Comparison of ENCODE assay signal across 12 cellular contexts in genomic region chr17:82013772-82014321, GRCh38. TPM values are rescaled to one million over a fixed set of nuclear protein-coding genes. Genes with fewer than 3 reads are reported as not detected.
A peak's percentile ranks its signal among the peaks of the same experiment; 100 is the strongest.
DNase-seq lines count a peak whose midpoint lies in the region; ATAC-seq and TF ChIP-seq lines count a peak whose summit lies in the region.
"Had no signal": no experiment of that assay in that cellular context is flagged by ENCODE, and none has a peak within 500 bp of the region (broad histone marks: within the 10 kb centered on the region; RNA-seq: fewer than 3 reads in every experiment).

No MANE protein-coding gene starts in this region.

- H3K9me3 ChIP-seq in lower lobe of right lung (no peaks in the 10 kb centered on the region), uterus (no peaks in the 10 kb centered on the region)
- H3K9me3 ChIP-seq: body of pancreas had no signal

- peak overlapping the region; percentile 60 for H3K27ac ChIP-seq in foreskin keratinocyte
- peak overlapping the region; percentile 80 for H3K27ac ChIP-seq in lower lobe of right lung
- H3K27ac ChIP-seq in uterus: peak overlapping the region; percentile 65 to 71
- H3K27ac ChIP-seq: body of pancreas, PC-9 had no signal

- H3K4me3 ChIP-seq in lower lobe of right lung (peak overlapping the region; percentile 31), uterus (no peak overlapping the region)
- H3K4me3 ChIP-seq: body of pancreas, PC-9 had no signal

- peaks cover 10% of the 10 kb centered on the region for H3K36me3 ChIP-seq in lower lobe of right lung
- H3K36me3 ChIP-seq in uterus: no peaks in the 10 kb centered on the region

- ATAC-seq in foreskin keratinocyte: no peak
- ATAC-seq in lower lobe of right lung: peak; percentile 55 to 65
- ATAC-seq in HG03469 (IDR thresholded peaks at IDR 0.05; ENCODE audit: unreplicated experiment): no peak
- ATAC-seq: body of pancreas had no signal

- TF ChIP-seq CTCF in foreskin keratinocyte (conservative IDR thresholded peaks at IDR 0.05) (no peak), lower lobe of right lung (IDR thresholded peaks at IDR 0.05) (no peak), uterus (IDR thresholded peaks at IDR 0.05) (no peak)

- no peak for DNase-seq in foreskin keratinocyte
- DNase-seq in lower lobe of right lung: peak; percentile 80
- DNase-seq in uterus: no peak
- DNase-seq in HuH-7 (ENCODE audit: low spot score): no peak
- DNase-seq: activated CD4-positive, alpha-beta T cell treated with anti-CD3 and anti-CD28 coated beads, Interleukin-2, amount 10 ng/mL, durations not matched to agents 24 days and 14 days; activated naive CD4-positive, alpha-beta T cell treated with anti-CD3 and anti-CD28 coated beads, Interleukin-2, amount 50 U/mL, for 16 hours; body of pancreas; immature natural killer cell; PC-9; stimulated activated CD4-positive, alpha-beta T cell treated with anti-CD3 and anti-CD28 coated beads, Interleukin-4, amount 100 ng/mL, for 24 hours; stimulated activated CD8-positive, alpha-beta memory T cell treated with anti-CD3 and anti-CD28 coated beads, Interleukin-4, amount 100 ng/mL, for 48 hours had no signal

- peaks cover 4% of the 10 kb centered on the region for H3K4me1 ChIP-seq in foreskin keratinocyte
- peaks cover 15% of the 10 kb centered on the region for H3K4me1 ChIP-seq in lower lobe of right lung
- no peaks in the 10 kb centered on the region for H3K4me1 ChIP-seq in uterus

- TF ChIP-seq POLR2A in uterus (IDR thresholded peaks at IDR 0.05): no peak

- intact Hi-C loops in lower lobe of right lung (cut with DNase I): no loop called here
- intact Hi-C loops in uterus (cut with DNase I; ENCODE audit: low total_unique reads): no loop called here

- H3K27me3 ChIP-seq in foreskin keratinocyte (peaks cover 11% of the 10 kb centered on the region), lower lobe of right lung (ENCODE audit: low read depth) (no peaks in the 10 kb centered on the region), uterus (no peaks in the 10 kb centered on the region)
- H3K27me3 ChIP-seq: body of pancreas had no signal

RNA-seq across cellular contexts. Expression of gene CENPX, which starts 8.8 kb away (rescaled TPM):
- total RNA-seq in foreskin keratinocyte (87.1 and 87.4 TPM in 2 replicates), lower lobe of right lung (43.8 TPM), uterus (100 to 1,000 TPM in 1 of 4 donors, 10 to 100 TPM in 3; 26.7 to 212 (median 49.8) TPM)
- polyA plus RNA-seq in foreskin keratinocyte: 135 and 144 TPM in 2 replicates

RNA-seq across cellular contexts. Expression of gene LRRC45, which starts 9.3 kb away (rescaled TPM):
- total RNA-seq in foreskin keratinocyte: 15.9 and 16.2 TPM in 2 replicates
- polyA plus RNA-seq in foreskin keratinocyte: 12.7 and 12.8 TPM in 2 replicates
- 17.3 TPM for total RNA-seq in lower lobe of right lung
- 10 to 100 TPM in 1 of 4 donors, 1 to 10 TPM in 2, under 1 TPM in 1; 0.29 to 14.2 (median 5.3) TPM for total RNA-seq in uterus

RNA-seq across cellular contexts. Expression of gene RAC3, which starts 17.6 kb away (rescaled TPM):
- 27.5 and 30.2 TPM in 2 replicates for total RNA-seq in foreskin keratinocyte
- polyA plus RNA-seq in foreskin keratinocyte: 43.9 and 46.1 TPM in 2 replicates
- total RNA-seq in lower lobe of right lung: 2.8 TPM
- 1 to 10 TPM in 1 of 4 donors, under 1 TPM in 1, not detected in 2; 0.91 to 8.4 TPM for total RNA-seq in uterus
- polyA plus RNA-seq: immature natural killer cell had no signal

RNA-seq across cellular contexts. Expression of gene DCXR, which starts 23.6 kb away (rescaled TPM):
- total RNA-seq in foreskin keratinocyte (59.6 and 69.0 TPM in 2 replicates), lower lobe of right lung (133 TPM), uterus (100 to 1,000 TPM in 1 of 4 donors, 10 to 100 TPM in 3; 23.8 to 125 (median 67.5) TPM)
- polyA plus RNA-seq in foreskin keratinocyte: 97.4 and 98.0 TPM in 2 replicates

RNA-seq across cellular contexts. Expression of gene ASPSCR1, which starts 36.4 kb away (rescaled TPM):
- 16.7 and 20.2 TPM in 2 replicates for total RNA-seq in foreskin keratinocyte
- polyA plus RNA-seq in foreskin keratinocyte: 16.6 and 21.5 TPM in 2 replicates
- total RNA-seq in lower lobe of right lung: 45.3 TPM
- total RNA-seq in uterus: 10 to 100 TPM in 2 of 4 donors, 1 to 10 TPM in 2; 3.5 to 34.2 (median 13.6) TPM

Comparison
In these comparisons a context has a peak if more than half of its experiments do, and no peak if none do; other contexts are left out.
1. ATAC-seq: peak in lower lobe of right lung (2 of 2); none in foreskin keratinocyte (single experiment) and HG03469 (single experiment).
2. Peak in every context shown above with its lines, with median percentiles within 50 percentile points of each other: H3K27ac ChIP-seq.